In genomic region chr10:130038019-130038555, GRCh38 we compare ENCODE assay signal across 17 cellular contexts.
DNase-seq lines count a peak whose midpoint lies in the region; ATAC-seq and TF ChIP-seq lines count a peak whose summit lies in the region.
"Had no signal": no experiment of that assay in that cellular context is flagged by ENCODE, and none has a peak within 500 bp of the region (broad histone marks: within the 10 kb centered on the region; RNA-seq: fewer than 3 reads in every experiment).

No MANE protein-coding gene starts in this region.

- no peaks in the 10 kb centered on the region for H3K9me3 Mint-ChIP-seq in endodermal cell
- H3K9me3 Mint-ChIP-seq in progenitor cell of endocrine pancreas (ENCODE audit: low read depth): no peaks in the 10 kb centered on the region
- H3K9me3 Mint-ChIP-seq: CD4-positive, CD25-positive, alpha-beta regulatory T cell; CD8-positive, alpha-beta T cell; GM23338; H9 had no signal

- no peak overlapping the region for H3K27ac Mint-ChIP-seq in endodermal cell
- H3K27ac Mint-ChIP-seq in progenitor cell of endocrine pancreas: no peak overlapping the region
- H3K27ac Mint-ChIP-seq: B cell; CD8-positive, alpha-beta T cell; GM23338; H9 had no signal

- H3K27ac ChIP-seq in coronary artery (no peak overlapping the region), endodermal cell (ENCODE audit: low read depth, low read length) (no peak overlapping the region)
- H3K27ac ChIP-seq: BLaER1, C4-2B had no signal

- H3K4me1 Mint-ChIP-seq in endodermal cell (no peaks in the 10 kb centered on the region), progenitor cell of endocrine pancreas (ENCODE audit: low read depth) (no peaks in the 10 kb centered on the region)
- H3K4me1 Mint-ChIP-seq: B cell; CD4-positive, CD25-positive, alpha-beta regulatory T cell had no signal

- no peak overlapping the region for H3K4me3 ChIP-seq in coronary artery
- H3K4me3 ChIP-seq in endodermal cell (ENCODE audit: low read length): no peak overlapping the region
- H3K4me3 ChIP-seq: BLaER1, GM23338 had no signal

- H3K27me3 Mint-ChIP-seq in endodermal cell (ENCODE audit: insufficient read depth) (peaks cover 13% of the 10 kb centered on the region), progenitor cell of endocrine pancreas (peaks cover 52% of the 10 kb centered on the region)

- DNase-seq in coronary artery (ENCODE audit: low spot score) (peak; percentile 54), endodermal cell (peak; percentile 17), posterior vena cava (ENCODE audit: low spot score) (peak; percentile 56), NCI-H2029 (lab: John Stamatoyannopoulos, UW) (no peak), progenitor cell of endocrine pancreas (ENCODE audit: low spot score, unreplicated experiment) (no peak)
- DNase-seq: CD4-positive, CD25-positive, alpha-beta regulatory T cell; CD8-positive, alpha-beta T cell; DMS153; DND-41; H9 had no signal

- no peaks in the 10 kb centered on the region for H3K36me3 Mint-ChIP-seq in endodermal cell (ENCODE audit: low read depth)
- H3K36me3 Mint-ChIP-seq in progenitor cell of endocrine pancreas (ENCODE audit: insufficient read depth): no peaks in the 10 kb centered on the region
- H3K36me3 Mint-ChIP-seq: CD4-positive, CD25-positive, alpha-beta regulatory T cell; CD8-positive, alpha-beta T cell had no signal

- intact Hi-C loops in posterior vena cava (cut with DNase I): no loop called here

- TF ChIP-seq CTCF in coronary artery (IDR thresholded peaks at IDR 0.05): no peak
- no peak for TF ChIP-seq CTCF in endodermal cell (conservative IDR thresholded peaks at IDR 0.05)
- no peak for TF ChIP-seq CTCF in progenitor cell of endocrine pancreas (IDR thresholded peaks at IDR 0.05; ENCODE audit: unreplicated experiment)

- no peaks in the 10 kb centered on the region for H3K9me3 ChIP-seq in endodermal cell (ENCODE audit: control insufficient read depth, low read length)
- H3K9me3 ChIP-seq: BLaER1, Caco-2 had no signal

- H3K9ac ChIP-seq in endodermal cell (ENCODE audit: extremely low read depth, low read length, poor library complexity, severe bottlenecking): no peak overlapping the region
- H3K9ac ChIP-seq: BLaER1 had no signal

- no peaks in the 10 kb centered on the region for H3K27me3 ChIP-seq in endodermal cell (ENCODE audit: control insufficient read depth, insufficient read depth, low read length, poor library complexity, severe bottlenecking)
- H3K27me3 ChIP-seq: BLaER1 had no signal

- H3K4me1 ChIP-seq in endodermal cell (ENCODE audit: control insufficient read depth, insufficient read depth, low read length): no peaks in the 10 kb centered on the region
- H3K4me1 ChIP-seq: Caco-2 had no signal

- WGBS in endodermal cell (ENCODE audit: insufficient coverage in 1 of 2, insufficient read length in 1 of 2), 2 experiments: 93% methylated on average over 3 to 8 of the region's 8 CpGs

- no peak overlapping the region for H3K4me3 Mint-ChIP-seq in endodermal cell
- no peak overlapping the region for H3K4me3 Mint-ChIP-seq in progenitor cell of endocrine pancreas (ENCODE audit: low read depth)
- H3K4me3 Mint-ChIP-seq: B cell; CD4-positive, CD25-positive, alpha-beta regulatory T cell; CD8-positive, alpha-beta T cell; GM23338; H9 had no signal

- H3K36me3 ChIP-seq in endodermal cell (ENCODE audit: control insufficient read depth, insufficient read depth, low read length): no peaks in the 10 kb centered on the region
- H3K36me3 ChIP-seq: BLaER1 had no signal

- ATAC-seq in GM21786 (IDR thresholded peaks at IDR 0.05; ENCODE audit: unreplicated experiment): no peak
- ATAC-seq: CD8-positive, alpha-beta T cell; HCT116 had no signal

Comparison
In these comparisons a context has a peak if more than half of its experiments do, and no peak if none do; other contexts are left out.
1. DNase-seq: peak in coronary artery (single experiment), endodermal cell (single experiment) and posterior vena cava (single experiment); none in NCI-H2029 (single experiment) and progenitor cell of endocrine pancreas (single experiment).